In genomic region chr1:2095394-2095793, GRCh38 we compare ENCODE assay signal across 24 cellular contexts.
"Had no signal": no experiment of that assay in that cellular context is flagged by ENCODE, and none has a peak within 500 bp of the region (broad histone marks: within the 10 kb centered on the region; RNA-seq: fewer than 3 reads in every experiment).

No MANE protein-coding gene starts in this region.

- FAIRE-seq: endothelial cell of umbilical vein, kidney, urothelium cell line had no signal

- H3K27me3 ChIP-seq: foreskin keratinocyte, heart left ventricle, hepatocyte, neural progenitor cell, spleen, stomach, thyroid gland had no signal

- ATAC-seq: foreskin keratinocyte; gastroesophageal sphincter; left lung; naive thymus-derived CD4-positive, alpha-beta T cell; psoas muscle had no signal

- H2AFZ ChIP-seq: hepatocyte, neural progenitor cell had no signal

- H3K27ac ChIP-seq: coronary artery, esophagus muscularis mucosa, foreskin keratinocyte, gastroesophageal sphincter, heart left ventricle, hepatocyte, left lung, neural progenitor cell, psoas muscle, skin epidermis, spleen, stomach, thyroid gland had no signal

- DNase-seq: dermis blood vessel endothelial cell; effector memory CD4-positive, alpha-beta T cell; foreskin keratinocyte; heart left ventricle; left lung; mesendoderm; midbrain; naive thymus-derived CD4-positive, alpha-beta T cell; nucleus accumbens; psoas muscle; spleen; stimulated activated CD4-positive, alpha-beta T cell treated with anti-CD3 and anti-CD28 coated beads, Interleukin-4, amount 100 ng/mL, for 4 hours; stimulated activated naive CD4-positive, alpha-beta T cell treated with Interleukin-2 at 50 U/mL for 16 hours; stomach; thyroid gland had no signal

- H3K4me1 ChIP-seq: esophagus muscularis mucosa, foreskin keratinocyte, gastroesophageal sphincter, psoas muscle, stomach, thyroid gland had no signal

- H3K9me3 ChIP-seq: psoas muscle, thyroid gland had no signal

- H3K4me2 ChIP-seq: hepatocyte, neural progenitor cell had no signal

- H3K36me3 ChIP-seq: esophagus muscularis mucosa, gastroesophageal sphincter, heart left ventricle, left lung, neural progenitor cell, thyroid gland had no signal

- H3K4me3 ChIP-seq: coronary artery, esophagus muscularis mucosa, gastroesophageal sphincter, heart left ventricle, hepatocyte, left lung, neural progenitor cell, psoas muscle, skin epidermis, spleen, stomach, thyroid gland had no signal

- H3K9ac ChIP-seq: neural progenitor cell had no signal
